Comparison of ENCODE assay signal across 8 cellular contexts in the genomic region with DNA sequence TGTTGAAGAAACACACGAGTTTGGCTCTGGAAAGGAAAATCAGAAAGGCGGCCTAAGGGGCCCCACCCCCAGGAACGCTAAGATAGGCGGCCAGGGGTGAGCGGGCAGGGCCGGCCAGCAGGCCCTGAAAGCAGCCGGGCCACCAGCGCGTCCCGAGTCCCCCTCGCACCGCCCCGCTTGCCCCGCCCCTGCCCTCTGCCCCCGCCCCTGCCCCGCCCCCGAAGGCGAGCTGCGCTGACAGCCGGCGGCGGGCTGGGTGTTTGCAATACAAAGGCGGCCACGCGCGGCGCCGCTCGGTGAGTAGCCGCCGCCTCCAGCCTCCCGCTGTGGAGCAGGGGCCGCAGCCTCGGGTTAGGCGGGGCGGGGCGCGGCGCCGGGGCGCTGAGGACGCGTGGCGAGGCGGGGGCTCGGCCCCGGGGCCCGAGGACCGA. TPM values are rescaled to one million over a fixed set of nuclear protein-coding genes. Genes with fewer than 3 reads are reported as not detected.
DNase-seq lines count a peak whose midpoint lies in the region; ATAC-seq, FAIRE-seq and TF ChIP-seq lines count a peak whose summit lies in the region.

Gene LPIN1, plus strand, starts transcription at position 257 of the 431 bp plus-strand sequence. CDS start 18,910 bp downstream, outside the sequence.

- dilution Hi-C loops in keratinocyte (cut with MboI; ENCODE audit: extremely low pct_ligation_motif_present, low sequenced_read_pairs): no loop called here

- H3K27me3 ChIP-seq in AG04450 (ENCODE audit: control insufficient read depth, insufficient read depth, low read length) (no peaks in the 10 kb centered on the region), keratinocyte (ENCODE audit: control insufficient read depth, extremely low read depth, insufficient read depth, low read length) (no peaks in the 10 kb centered on the region)

- no peak for TF ChIP-seq CTCF in AG04450 (IDR thresholded peaks at IDR 0.05; ENCODE audit: low read depth, low read length)
- TF ChIP-seq CTCF in keratinocyte (optimal IDR thresholded peaks at IDR 0.05 in 1 of 3, IDR thresholded peaks at IDR 0.05 in 1 of 3, conservative IDR thresholded peaks at IDR 0.05 in 1 of 3; ENCODE audit: extremely low read depth in 1 of 3, insufficient read depth in 2 of 3, low read length in 3 of 3): peak in 1 of 3 experiments; percentile 13

- POLR2A ChIA-PET in AG04450 (lab: Yijun Ruan, JAX): interaction anchor here (1.6 to 1.8 kb wide), 2 partner anchors 36 to 281 kb away, joined by 4 to 7 read pairs; partner anchors contain the start of gene E2F6

- peak; percentile 54 for DNase-seq in AG04450 (ENCODE audit: low read depth, low spot score)
- DNase-seq in NCI-H446 (lab: John Stamatoyannopoulos, UW): peak; percentile 48 to 91
- peak; percentile 83 for DNase-seq in activated CD4-positive, CD25-positive, alpha-beta regulatory T cell treated with anti-CD3 and anti-CD28 coated beads, Interleukin-2, amount 50 U/mL, for 72 hours
- peak; percentile 88 for DNase-seq in cerebellar cortex (ENCODE audit: low spot score)
- no peak for DNase-seq in keratinocyte (ENCODE audit: low read depth, low spot score)
- DNase-seq in stimulated activated CD4-positive, alpha-beta T cell treated with anti-CD3 and anti-CD28 coated beads, Interleukin-12 subunit alpha, Interleukin-12 subunit beta, amount 100 ng/mL, for 48 hours (ENCODE audit: low read depth in 2 of 3, low spot score in 1 of 3): peak; percentile 76 to 86 (median 80)

- H3K36me3 ChIP-seq in keratinocyte (ENCODE audit: control insufficient read depth in 2 of 2, extremely low read depth in 1 of 2, insufficient read depth in 2 of 2, low read length in 2 of 2): no peaks in the 10 kb centered on the region

- peaks cover 48% of the 10 kb centered on the region for H3K79me2 ChIP-seq in keratinocyte (ENCODE audit: control insufficient read depth, insufficient read depth, low read length)

- CTCF ChIA-PET in AG04450 (lab: Charles Lee): interaction anchor here (0.6 to 3.4 kb wide), 7 partner anchors 8 to 606 kb away, joined by 3 to 21 read pairs (median 4); no protein-coding TSS in a partner anchor

- H3K4me1 ChIP-seq in keratinocyte (ENCODE audit: control insufficient read depth, extremely low read depth, insufficient read depth, low read length): peaks cover 73% of the 10 kb centered on the region

- ATAC-seq in GM18861 (IDR thresholded peaks at IDR 0.05; ENCODE audit: unreplicated experiment): peak; percentile 36
- peak; percentile 54 for ATAC-seq in HG03097 (IDR thresholded peaks at IDR 0.05; ENCODE audit: low FRiP score, unreplicated experiment)

- peak within 1 kb of the TSS; percentile 91 for H2AFZ ChIP-seq in keratinocyte (ENCODE audit: control insufficient read depth, low read length)

- H3K4me3 ChIP-seq in AG04450 (ENCODE audit: low read depth, low read length) (peak within 1 kb of the TSS; percentile 89), keratinocyte (ENCODE audit: control insufficient read depth in 2 of 3, extremely low read depth in 1 of 3, insufficient read depth in 2 of 3, low read depth in 1 of 3, low read length in 3 of 3) (peak within 1 kb of the TSS; percentile 79 to 83 (median 80))

- peaks cover 7% of the 10 kb centered on the region for H3K9me1 ChIP-seq in keratinocyte (ENCODE audit: control insufficient read depth, extremely low read depth, insufficient read depth, low read length)

- no peak for FAIRE-seq in keratinocyte (lab: Jason Lieb, UNC)

- peak within 1 kb of the TSS; percentile 61 for H3K27ac ChIP-seq in AG04450 (ENCODE audit: low read depth, low read length)
- H3K27ac ChIP-seq in keratinocyte (ENCODE audit: control insufficient read depth, insufficient read depth, low read length): peak within 1 kb of the TSS; percentile 75

- peak within 1 kb of the TSS; percentile 97 for H3K4me2 ChIP-seq in keratinocyte (ENCODE audit: control insufficient read depth, extremely low read depth, insufficient read depth, low read depth, low read length)

- H3K9ac ChIP-seq in keratinocyte (ENCODE audit: control insufficient read depth, extremely low read depth, insufficient read depth, low read length): peak within 1 kb of the TSS; percentile 90

- peaks cover 29% of the 10 kb centered on the region for H4K20me1 ChIP-seq in keratinocyte (ENCODE audit: control insufficient read depth, extremely low read depth, insufficient read depth, low read length)

- H3K9me3 ChIP-seq in AG04450 (ENCODE audit: control insufficient read depth, insufficient read depth, low read length) (no peaks in the 10 kb centered on the region; the same call in 1 of the 2 replicates), keratinocyte (ENCODE audit: control insufficient read depth, low read depth, low read length) (no peaks in the 10 kb centered on the region)

RNA-seq across cellular contexts. Expression of gene LPIN1, which starts in this region (rescaled TPM):
- polyA plus RNA-seq in AG04450 (2011; rRNA removed) (34.6 and 40.5 TPM in 2 replicates), keratinocyte (38.9 to 81.7 TPM (median 79.6 TPM) in 3 replicates)
- polyA minus RNA-seq in AG04450 (2011; rRNA and poly(A)+ RNA removed): 29.8 and 32.7 TPM in 2 replicates
- polyA plus RNA-seq in keratinocyte (2011; ENCODE audit: low read depth): 7.5 TPM
- polyA plus RNA-seq in keratinocyte (2011; cell fraction: cytosol; rRNA removed): 27.8 and 38.7 TPM in 2 replicates
- polyA plus RNA-seq in keratinocyte (2011; cell fraction: nucleus; rRNA removed): 94.9 and 97.4 TPM in 2 replicates
- 8.6 and 50.9 TPM in 2 replicates for polyA plus RNA-seq in keratinocyte (2012; ENCODE audit: low replicate concordance)
- 27.2 to 59.8 TPM (median 50.8 TPM) in 3 replicates for polyA minus RNA-seq in keratinocyte
- polyA minus RNA-seq in keratinocyte (2011; cell fraction: cytosol; rRNA and poly(A)+ RNA removed): 21.5 TPM
- 43.8 and 65.2 TPM in 2 replicates for polyA minus RNA-seq in keratinocyte (2011; cell fraction: nucleus; rRNA and poly(A)+ RNA removed)
